In genomic region chrX:131201986-131202385, GRCh38 we compare ENCODE assay signal across 1 cellular context.
TF ChIP-seq lines count a peak whose summit lies in the region.

No MANE protein-coding gene starts in this region.

TF ChIP-seq in H1, 55 proteins besides CTCF, POLR2A, EP300 and RAD21 (continued from another document):
- no peak for TF ChIP-seq POU5F1 (IDR thresholded peaks at IDR 0.05; ENCODE audit: low read depth, low read length)
- TF ChIP-seq TEAD4 (IDR thresholded peaks at IDR 0.05; ENCODE audit: low read depth, low read length) = no peak
- no peak for TF ChIP-seq GABPA (IDR thresholded peaks at IDR 0.05; ENCODE audit: borderline replicate concordance, insufficient read depth, low read length)
- no peak for TF ChIP-seq KDM1A (IDR thresholded peaks at IDR 0.05; ENCODE audit: borderline replicate concordance, low read length)
- TF ChIP-seq TAF7 (optimal IDR thresholded peaks at IDR 0.05; ENCODE audit: borderline replicate concordance, low read depth, low read length) = no peak
